ENCODE assay signal across 17 cellular contexts in genomic region chr2:86632672-86633071, GRCh38. TPM values are rescaled to one million over a fixed set of nuclear protein-coding genes. Genes with fewer than 3 reads are reported as not detected.
DNase-seq lines count a peak whose midpoint lies in the region; FAIRE-seq and TF ChIP-seq lines count a peak whose summit lies in the region.
"Had no signal": no experiment of that assay in that cellular context is flagged by ENCODE, and none has a peak within 500 bp of the region (broad histone marks: within the 10 kb centered on the region; RNA-seq: fewer than 3 reads in every experiment).

No MANE protein-coding gene starts in this region.

- peaks cover 21% of the 10 kb centered on the region for H3K4me1 Mint-ChIP-seq in endodermal cell
- H3K4me1 Mint-ChIP-seq: CD4-positive, CD25-positive, alpha-beta regulatory T cell; stimulated activated effector memory CD8-positive, alpha-beta T cell treated with anti-CD3 and anti-CD28 coated beads, Interleukin-12 subunit alpha, Interleukin-12 subunit beta, amount 100 ng/mL, for 72 hours had no signal

- BruUV-seq in A673 (replicated peaks; lab: Mats Ljungman, UMichigan) = no TSS peak

- TF ChIP-seq CTCF in endodermal cell (conservative IDR thresholded peaks at IDR 0.05) = no peak
- no peak for TF ChIP-seq CTCF in A673 (conservative IDR thresholded peaks at IDR 0.05; ENCODE audit: low read depth, low read length)
- TF ChIP-seq CTCF in D721Med (IDR thresholded peaks at IDR 0.05; ENCODE audit: insufficient read depth, missing control alignments) = no peak

- no peak overlapping the region for H3K4me3 ChIP-seq in endodermal cell (ENCODE audit: low read length)
- no peak overlapping the region for H3K4me3 ChIP-seq in small intestine (ENCODE audit: low read depth in 1 of 2, low read length in 2 of 2)
- H3K4me3 ChIP-seq in A673 (ENCODE audit: low read depth, low read length, poor library complexity, severe bottlenecking) = no peak overlapping the region

- CTCF ChIA-PET in A673 (lab: Charles Lee) = no interaction called here

- H3K36me3 Mint-ChIP-seq in endodermal cell (ENCODE audit: low read depth) = no peaks in the 10 kb centered on the region
- H3K36me3 Mint-ChIP-seq: CD4-positive, CD25-positive, alpha-beta regulatory T cell; stimulated activated effector memory CD8-positive, alpha-beta T cell treated with anti-CD3 and anti-CD28 coated beads, Interleukin-12 subunit alpha, Interleukin-12 subunit beta, amount 100 ng/mL, for 72 hours had no signal

- FAIRE-seq in small intestine (lab: Jason Lieb, UNC) (no peak), D721Med (lab: Jason Lieb, UNC) (no peak)

- POLR2A ChIA-PET in A673 (lab: Charles Lee; ENCODE audit: low non-redundant PET) = no interaction called here

- H3K36me3 ChIP-seq in endodermal cell (ENCODE audit: control insufficient read depth, insufficient read depth, low read length) = no peaks in the 10 kb centered on the region
- no peaks in the 10 kb centered on the region for H3K36me3 ChIP-seq in small intestine (ENCODE audit: control insufficient read depth in 2 of 2, insufficient read depth in 2 of 2, low read length in 2 of 2)
- no peaks in the 10 kb centered on the region for H3K36me3 ChIP-seq in A673 (ENCODE audit: insufficient read depth, low read length, poor library complexity, severe bottlenecking)

- WGBS in endodermal cell (ENCODE audit: insufficient coverage in 1 of 2, insufficient read length in 1 of 2), 2 experiments = 82 to 83% methylated on average over 1 to 2 of the region's 2 CpGs
- WGBS in small intestine, 3 donors = 7 to 53% (median 33%) methylated on average over 2 of the region's 2 CpGs

- H3K27me3 ChIP-seq in endodermal cell (ENCODE audit: control insufficient read depth, insufficient read depth, low read length, poor library complexity, severe bottlenecking) = no peaks in the 10 kb centered on the region
- no peaks in the 10 kb centered on the region for H3K27me3 ChIP-seq in small intestine (ENCODE audit: control insufficient read depth in 2 of 2, insufficient read depth in 2 of 2, low read length in 2 of 2)
- no peaks in the 10 kb centered on the region for H3K27me3 ChIP-seq in A673 (replicated peaks; ENCODE audit: insufficient read depth, low read depth, low read length, poor library complexity)

- H3K27ac ChIP-seq in endodermal cell (ENCODE audit: low read depth, low read length) (no peak overlapping the region), small intestine (ENCODE audit: low read depth in 1 of 2, low read length in 1 of 2) (peak overlapping the region in 1 of 2 donors; percentile 36), A673 (ENCODE audit: low read depth, low read length, poor library complexity, severe bottlenecking) (no peak overlapping the region)

- H3K9me3 ChIP-seq in endodermal cell (ENCODE audit: control insufficient read depth, low read length) (no peaks in the 10 kb centered on the region), small intestine (ENCODE audit: control insufficient read depth, low read depth) (no peaks in the 10 kb centered on the region), A673 (ENCODE audit: low read depth, low read length, poor library complexity, severe bottlenecking) (no peaks in the 10 kb centered on the region)

- intact Hi-C loops in A673 (cut with micrococcal nuclease; ENCODE audit: unreplicated experiment) = no loop called here

- H3K27ac Mint-ChIP-seq in endodermal cell = peak overlapping the region; percentile 30
- H3K27ac Mint-ChIP-seq: activated naive CD4-positive, alpha-beta T cell treated with anti-CD3 and anti-CD28 coated beads for 36 hours; CD4-positive, CD25-positive, alpha-beta regulatory T cell; stimulated activated effector memory CD8-positive, alpha-beta T cell treated with anti-CD3 and anti-CD28 coated beads, Interleukin-12 subunit alpha, Interleukin-12 subunit beta, amount 100 ng/mL, for 72 hours had no signal

- no peaks in the 10 kb centered on the region for H3K9me3 Mint-ChIP-seq in endodermal cell
- H3K9me3 Mint-ChIP-seq: activated naive CD4-positive, alpha-beta T cell treated with anti-CD3 and anti-CD28 coated beads for 36 hours; neural crest cell; stimulated activated effector memory CD8-positive, alpha-beta T cell treated with anti-CD3 and anti-CD28 coated beads, Interleukin-12 subunit alpha, Interleukin-12 subunit beta, amount 100 ng/mL, for 72 hours had no signal

- peak; percentile 11 for DNase-seq in NCI-H2029 treated with DMSO at 0.1 percent for 48 hours (lab: John Stamatoyannopoulos, UW)
- no peak for DNase-seq in NCI-H2029 (lab: John Stamatoyannopoulos, UW)
- DNase-seq in NCI-H1694 (lab: John Stamatoyannopoulos, UW) = peak; percentile 41
- DNase-seq in endodermal cell = no peak
- peak; percentile 74 for DNase-seq in small intestine
- DNase-seq in glomerular visceral epithelial cell (ENCODE audit: extremely low spot score) = no peak
- DNase-seq in A673 (ENCODE audit: low spot score) = no peak
- DNase-seq in D721Med (ENCODE audit: insufficient read length, low spot score) = no peak
- DNase-seq: activated CD4-positive, alpha-beta T cell treated with anti-CD3 and anti-CD28 coated beads, Interleukin-2, amount 50 U/mL, for 1 hour; activated naive CD4-positive, alpha-beta T cell treated with anti-CD3 and anti-CD28 coated beads for 36 hours; CD4-positive, CD25-positive, alpha-beta regulatory T cell; HCEC 1CT; mesendoderm; NCI-H1436; stimulated activated CD4-positive, alpha-beta T cell treated with anti-CD3 and anti-CD28 coated beads, Interleukin-12 subunit alpha, Interleukin-12 subunit beta, amount 100 ng/mL, for 4 hours had no signal

- peaks cover 6% of the 10 kb centered on the region for H3K27me3 Mint-ChIP-seq in endodermal cell (ENCODE audit: insufficient read depth)

- H3K4me3 Mint-ChIP-seq in endodermal cell = no peak overlapping the region
- H3K4me3 Mint-ChIP-seq: activated naive CD4-positive, alpha-beta T cell treated with anti-CD3 and anti-CD28 coated beads for 36 hours; CD4-positive, CD25-positive, alpha-beta regulatory T cell; neural crest cell; stimulated activated effector memory CD8-positive, alpha-beta T cell treated with anti-CD3 and anti-CD28 coated beads, Interleukin-12 subunit alpha, Interleukin-12 subunit beta, amount 100 ng/mL, for 72 hours had no signal

- H3K4me1 ChIP-seq in endodermal cell (ENCODE audit: control insufficient read depth, insufficient read depth, low read length) = peaks cover 3% of the 10 kb centered on the region
- H3K4me1 ChIP-seq in small intestine (ENCODE audit: control insufficient read depth in 2 of 2, insufficient read depth in 1 of 2, low read depth in 1 of 2, low read length in 1 of 2) = peaks cover 0 to 6% of the 10 kb centered on the region in 2 donors
- H3K4me1 ChIP-seq in A673 (ENCODE audit: insufficient read depth, low read length, poor library complexity, severe bottlenecking) = no peaks in the 10 kb centered on the region

- no peak overlapping the region for H3K9ac ChIP-seq in endodermal cell (ENCODE audit: extremely low read depth, low read length, poor library complexity, severe bottlenecking)

RNA-seq across cellular contexts. Expression of gene RNF103, which starts 9.0 kb away (rescaled TPM):
- total RNA-seq in endodermal cell (10 to 100 TPM; 11.9 to 17.9 TPM), A673 (2021) (10.1 and 13.4 TPM in 2 replicates)
- polyA plus RNA-seq in endodermal cell (2013, experiment 1 of 2) = 15.1 TPM
- polyA plus RNA-seq in endodermal cell (2013, experiment 2 of 2) = 15.7 TPM
- 10 to 100 TPM; 22.0 to 41.8 (median 23.5) TPM for polyA plus RNA-seq in small intestine

Comparison
In these comparisons a context has a peak if more than half of its experiments do, and no peak if none do; other contexts are left out.
1. DNase-seq: peak in NCI-H2029 treated with DMSO at 0.1 percent for 48 hours (single experiment), NCI-H1694 (single experiment) and small intestine (single experiment); none in NCI-H2029 (single experiment), endodermal cell (single experiment), glomerular visceral epithelial cell (single experiment), A673 (single experiment) and D721Med (single experiment).